10 cellular contexts compared by ENCODE assay signal in the genomic region with DNA sequence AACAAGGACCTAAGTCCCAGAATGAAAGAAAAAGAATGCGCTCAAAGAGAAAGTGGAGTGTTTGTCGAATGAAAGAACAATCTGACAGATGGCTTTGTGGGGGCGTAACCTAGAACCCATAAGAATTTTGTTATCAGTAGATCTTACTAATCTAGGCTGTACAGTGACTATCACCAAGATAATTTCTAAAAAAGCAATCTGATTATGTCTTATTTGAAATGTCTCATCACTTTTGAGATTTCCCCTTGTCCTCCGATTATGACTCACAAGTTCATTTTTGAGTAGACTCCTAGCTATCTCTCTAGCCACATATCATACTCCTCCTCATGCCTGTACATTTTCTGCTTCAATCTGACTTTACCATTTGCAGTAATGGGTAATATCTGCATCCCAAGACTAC.
DNase-seq lines count a peak whose midpoint lies in the region; ATAC-seq and TF ChIP-seq lines count a peak whose summit lies in the region.
"Had no signal": no experiment of that assay in that cellular context is flagged by ENCODE, and none has a peak within 500 bp of the region (broad histone marks: within the 10 kb centered on the region; RNA-seq: fewer than 3 reads in every experiment).

No MANE protein-coding gene starts in this region.

- H3K9me3 ChIP-seq in smooth muscle cell (replicated peaks; ENCODE audit: low read depth), result no peaks in the 10 kb centered on the region
- no peaks in the 10 kb centered on the region for H3K9me3 ChIP-seq in esophagus squamous epithelium

- H3K36me3 ChIP-seq in smooth muscle cell (ENCODE audit: low read depth), result no peaks in the 10 kb centered on the region
- H3K36me3 ChIP-seq in esophagus squamous epithelium, result no peaks in the 10 kb centered on the region

- H3K4me3 ChIP-seq in GM12875 (ENCODE audit: low read depth, low read length), result peak overlapping the region; percentile 2
- no peak overlapping the region for H3K4me3 ChIP-seq in smooth muscle cell
- no peak overlapping the region for H3K4me3 ChIP-seq in esophagus squamous epithelium

- intact Hi-C loops in esophagus squamous epithelium (cut with DNase I), result no loop called here

- no peak overlapping the region for H3K4me2 ChIP-seq in smooth muscle cell

- no peak overlapping the region for H3K9ac ChIP-seq in smooth muscle cell (ENCODE audit: low read depth)

- H3K27ac ChIP-seq in smooth muscle cell (ENCODE audit: low read depth), result no peak overlapping the region
- H3K27ac ChIP-seq in esophagus squamous epithelium, result no peak overlapping the region

- no peaks in the 10 kb centered on the region for H4K20me1 ChIP-seq in smooth muscle cell (ENCODE audit: low read depth)

- ATAC-seq in GM18870 (IDR thresholded peaks at IDR 0.05; ENCODE audit: unreplicated experiment) (peak; percentile 42), GM21825 (IDR thresholded peaks at IDR 0.05; ENCODE audit: unreplicated experiment) (peak; percentile 35), HG03432 (IDR thresholded peaks at IDR 0.05; ENCODE audit: unreplicated experiment) (peak; percentile 48), HG03460 (IDR thresholded peaks at IDR 0.05; ENCODE audit: unreplicated experiment) (no peak)

- no peak for TF ChIP-seq CTCF in GM12875 (IDR thresholded peaks at IDR 0.05; ENCODE audit: borderline replicate concordance, insufficient read depth, low read depth, low read length)
- no peak for TF ChIP-seq CTCF in smooth muscle cell (IDR thresholded peaks at IDR 0.05; ENCODE audit: borderline replicate concordance, insufficient read depth, poor library complexity, severe bottlenecking)
- no peak for TF ChIP-seq CTCF in esophagus squamous epithelium (IDR thresholded peaks at IDR 0.05)

- no peak for TF ChIP-seq POLR2A in esophagus squamous epithelium (IDR thresholded peaks at IDR 0.05)

- DNase-seq in smooth muscle cell (lab: John Stamatoyannopoulos, UW; ENCODE audit: unreplicated experiment) (no peak), esophagus squamous epithelium (lab: John Stamatoyannopoulos, UW) (no peak), DMS79 (lab: John Stamatoyannopoulos, UW) (no peak)
- DNase-seq: CD8-positive, alpha-beta memory T cell; IMR-90 had no signal

- no peaks in the 10 kb centered on the region for H3K79me2 ChIP-seq in smooth muscle cell (ENCODE audit: low read depth)

- no peaks in the 10 kb centered on the region for H3K4me1 ChIP-seq in smooth muscle cell (ENCODE audit: low read depth)
- H3K4me1 ChIP-seq in esophagus squamous epithelium, result no peaks in the 10 kb centered on the region

- 91% methylated on average over 4 of the region's 4 CpGs for WGBS in smooth muscle cell (ENCODE audit: low lambda C conversion rate)
- 63 to 85% methylated on average over 4 of the region's 4 CpGs for WGBS in esophagus squamous epithelium, 2 donors

- no peaks in the 10 kb centered on the region for H3K27me3 ChIP-seq in smooth muscle cell (ENCODE audit: low read depth)
- H3K27me3 ChIP-seq in esophagus squamous epithelium, result no peaks in the 10 kb centered on the region

- H3F3A ChIP-seq in smooth muscle cell (ENCODE audit: low read depth), result no peaks in the 10 kb centered on the region

- H2AFZ ChIP-seq in smooth muscle cell (ENCODE audit: low read depth), result no peak overlapping the region
